7 cellular contexts compared by ENCODE assay signal in genomic region chr9:93786204-93786603, GRCh38.
"Had no signal": no experiment of that assay in that cellular context is flagged by ENCODE, and none has a peak within 500 bp of the region (broad histone marks: within the 10 kb centered on the region; RNA-seq: fewer than 3 reads in every experiment).

No MANE protein-coding gene starts in this region.

- ATAC-seq: HepG2 had no signal

- DNase-seq: IMR-90, KBM-7, KG1 had no signal

- H3K9ac ChIP-seq: KMS-11 had no signal

- FAIRE-seq: HepG2, HTR-8/SVneo had no signal

- H3K4me2 ChIP-seq: KMS-11 had no signal

- H3K27ac ChIP-seq: HL-60, KMS-11 had no signal
